24 cellular contexts compared by ENCODE assay signal in the genomic region with DNA sequence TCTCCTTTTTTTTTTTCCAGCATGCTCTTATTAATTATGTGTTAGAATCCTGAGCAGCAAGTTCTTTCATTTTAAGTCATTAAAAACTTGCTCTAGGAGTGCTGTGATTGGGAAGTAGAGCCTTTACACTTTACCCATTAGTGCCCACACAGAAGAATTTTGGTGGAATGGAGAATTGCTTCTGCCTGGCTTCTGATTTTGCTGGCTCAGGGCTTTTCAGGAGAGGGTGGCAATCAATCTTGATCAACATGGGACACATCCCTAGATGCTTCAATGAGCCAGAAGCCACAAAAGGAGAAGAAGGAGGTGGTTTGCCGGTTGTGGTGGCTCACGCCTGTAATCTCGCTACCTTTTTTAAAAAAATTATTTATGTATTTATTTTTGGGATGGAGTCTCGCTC.
"Had no signal": no experiment of that assay in that cellular context is flagged by ENCODE, and none has a peak within 500 bp of the region (broad histone marks: within the 10 kb centered on the region; RNA-seq: fewer than 3 reads in every experiment).

No MANE protein-coding gene starts in this region.

- H3K36me3 ChIP-seq: SJSA1 had no signal

- DNase-seq: MV-4-11; NCI-H1048; NCI-H1105; NCI-H1417; NCI-H1436 treated with DMSO at 0.1 percent for 48 hours; NCI-H1694; NCI-H1930; NCI-H2081; NCI-H2107; NCI-H2227 treated with DMSO at 0.1 percent for 48 hours; NCI-H510A; NCI-H524 treated with DMSO at 0.1 percent for 48 hours; NCI-H69; NCI-H774; NK-92 treated with Interleukin-12 subunit alpha and Interleukin-12 subunit beta, amount 100 ng/mL, for 24 hours; PC-3; SHP77 had no signal

- H3K27ac ChIP-seq: HL-60, KMS-11, RWPE1, SJSA1, SK-N-MC had no signal

- H3K27me3 ChIP-seq: SJSA1 had no signal

- H3K4me2 ChIP-seq: KMS-11 had no signal

- H3K4me1 ChIP-seq: SJSA1 had no signal

- H3K9me3 ChIP-seq: SJSA1 had no signal

- H3K4me3 ChIP-seq: SJSA1, SK-N-MC had no signal

- FAIRE-seq: HTR-8/SVneo had no signal

- ATAC-seq: Panc1, PC-3 had no signal

- H3K9ac ChIP-seq: KMS-11 had no signal
